ENCODE assay signal across 20 cellular contexts in genomic region chr10:12420530-12421117, GRCh38.
DNase-seq lines count a peak whose midpoint lies in the region; ATAC-seq, FAIRE-seq and TF ChIP-seq lines count a peak whose summit lies in the region.
"Had no signal": no experiment of that assay in that cellular context is flagged by ENCODE, and none has a peak within 500 bp of the region (broad histone marks: within the 10 kb centered on the region; RNA-seq: fewer than 3 reads in every experiment).

No MANE protein-coding gene starts in this region.

- TF ChIP-seq CTCF in right lobe of liver (IDR thresholded peaks at IDR 0.05) (no peak), HepG2 (CRISPR knock-in tag; IDR thresholded peaks at IDR 0.05) (no peak), activated B cell treated with CpG ODN at 0.5 μM for 24 hours (IDR thresholded peaks at IDR 0.05) (no peak)

- no TSS peak for BruUV-seq in HepG2 (replicated peaks; lab: Mats Ljungman, UMichigan)

- ATAC-seq in right lobe of liver (peak; percentile 40 to 60 (median 44)), HepG2 (no peak), activated B cell treated with CpG ODN at 0.5 μM for 24 hours (ENCODE audit: low read depth) (no peak), GM19395 (IDR thresholded peaks at IDR 0.05; ENCODE audit: unreplicated experiment) (no peak)
- ATAC-seq in natural killer cell treated with Interleukin-12 subunit alpha and Interleukin-12 subunit beta and Interleukin-15 and Interleukin-18, amount 100 ng/mL, for 72 hours: no peak
- ATAC-seq: GM23338 had no signal

- DNase-seq in right lobe of liver (peak in 1 of 3 donors; percentile 39), HepG2 (ENCODE audit: low spot score) (no peak), activated B cell treated with CpG ODN at 0.5 μM for 24 hours (no peak), mesenteric fat pad (ENCODE audit: low spot score) (peak; percentile 59)
- DNase-seq in activated naive CD4-positive, alpha-beta T cell treated with anti-CD3 and anti-CD28 coated beads, Interleukin-2, amount 10 ng/mL, durations not matched to agents 7 days and 5 days: no peak
- no peak for DNase-seq in natural killer cell treated with Interleukin-12 subunit alpha and Interleukin-12 subunit beta and Interleukin-15 and Interleukin-18, amount 100 ng/mL, for 72 hours (ENCODE audit: low spot score)
- DNase-seq: ACHN, HCEC 1CT, Karpas-422, NCI-H1436 treated with DMSO at 0.1 percent for 48 hours, NCI-H2081 treated with DMSO at 0.1 percent for 48 hours, NCI-H774, PC-9 had no signal

- H3K9me3 ChIP-seq in right lobe of liver (no peaks in the 10 kb centered on the region), HepG2 (ENCODE audit: low read length) (no peaks in the 10 kb centered on the region)

- no peaks in the 10 kb centered on the region for H3K27me3 Mint-ChIP-seq in activated B cell treated with CpG ODN at 0.5 μM for 24 hours
- H3K27me3 Mint-ChIP-seq in activated naive CD4-positive, alpha-beta T cell treated with anti-CD3 and anti-CD28 coated beads, Interleukin-2, amount 10 ng/mL, durations not matched to agents 7 days and 5 days: no peaks in the 10 kb centered on the region
- H3K27me3 Mint-ChIP-seq in natural killer cell treated with Interleukin-12 subunit alpha and Interleukin-12 subunit beta and Interleukin-15 and Interleukin-18, amount 100 ng/mL, for 72 hours: no peaks in the 10 kb centered on the region
- H3K27me3 Mint-ChIP-seq: IgD-negative memory B cell had no signal

- TF ChIP-seq EP300 in HepG2 (IDR thresholded peaks at IDR 0.05; ENCODE audit: low read depth in 2 of 2, low read length in 2 of 2) (no peak), HepG2 (CRISPR knock-in tag; IDR thresholded peaks at IDR 0.05; ENCODE audit: borderline replicate concordance) (no peak)

- H3K9me3 Mint-ChIP-seq in activated B cell treated with CpG ODN at 0.5 μM for 24 hours: no peaks in the 10 kb centered on the region
- no peaks in the 10 kb centered on the region for H3K9me3 Mint-ChIP-seq in activated naive CD4-positive, alpha-beta T cell treated with anti-CD3 and anti-CD28 coated beads, Interleukin-2, amount 10 ng/mL, durations not matched to agents 7 days and 5 days
- no peaks in the 10 kb centered on the region for H3K9me3 Mint-ChIP-seq in natural killer cell treated with Interleukin-12 subunit alpha and Interleukin-12 subunit beta and Interleukin-15 and Interleukin-18, amount 100 ng/mL, for 72 hours
- H3K9me3 Mint-ChIP-seq: GM23338; IgD-negative memory B cell; T-helper 1 cell treated with Interleukin-12 subunit alpha and Interleukin-12 subunit beta and Interleukin-4 antibody, amounts not matched to agents 30 μg/mL and 1 μg/mL, for 36 hours had no signal

- H3K27ac ChIP-seq in right lobe of liver (no peak overlapping the region), HepG2 (ENCODE audit: extremely low read length, insufficient read depth, low read length) (no peak overlapping the region)
- H3K27ac ChIP-seq: PC-9 had no signal

- H3K9ac ChIP-seq in HepG2 (ENCODE audit: insufficient read depth, low read depth, low read length): no peak overlapping the region

- no peaks in the 10 kb centered on the region for H3K36me3 ChIP-seq in right lobe of liver
- H3K36me3 ChIP-seq in HepG2 (replicated peaks in 1 of 2; ENCODE audit: control insufficient read depth in 1 of 2, insufficient read depth in 2 of 2, low read length in 2 of 2): no peaks in the 10 kb centered on the region

- peak overlapping the region; percentile 53 for H3K27ac Mint-ChIP-seq in activated B cell treated with CpG ODN at 0.5 μM for 24 hours
- H3K27ac Mint-ChIP-seq in activated naive CD4-positive, alpha-beta T cell treated with anti-CD3 and anti-CD28 coated beads, Interleukin-2, amount 10 ng/mL, durations not matched to agents 7 days and 5 days: no peak overlapping the region
- H3K27ac Mint-ChIP-seq in natural killer cell treated with Interleukin-12 subunit alpha and Interleukin-12 subunit beta and Interleukin-15 and Interleukin-18, amount 100 ng/mL, for 72 hours: no peak overlapping the region
- H3K27ac Mint-ChIP-seq: GM23338; T-helper 1 cell treated with Interleukin-12 subunit alpha and Interleukin-12 subunit beta and Interleukin-4 antibody, amounts not matched to agents 30 μg/mL and 1 μg/mL, for 36 hours had no signal

- no peak for TF ChIP-seq RAD21 in HepG2 (CRISPR knock-in tag; IDR thresholded peaks at IDR 0.05)

- H2AFZ ChIP-seq in HepG2 (ENCODE audit: low read length): no peak overlapping the region
- H2AFZ ChIP-seq: GM23338, PC-9 had no signal

- intact Hi-C loops in right lobe of liver (cut with DNase I): no loop called here
- intact Hi-C loops in HepG2 (cut with micrococcal nuclease; ENCODE audit: unreplicated experiment): no loop called here
- intact Hi-C loops in activated B cell treated with CpG ODN at 0.5 μM for 24 hours (cut with micrococcal nuclease): no loop called here

- H3K4me3 ChIP-seq in right lobe of liver (no peak overlapping the region), HepG2 (replicated peaks in 1 of 3; ENCODE audit: insufficient read depth in 1 of 3, low read depth in 2 of 3, low read length in 3 of 3) (no peak overlapping the region)
- H3K4me3 ChIP-seq: GM23338, PC-9 had no signal

- peaks cover 14% of the 10 kb centered on the region for H3K36me3 Mint-ChIP-seq in activated B cell treated with CpG ODN at 0.5 μM for 24 hours (ENCODE audit: low read depth)
- no peaks in the 10 kb centered on the region for H3K36me3 Mint-ChIP-seq in activated naive CD4-positive, alpha-beta T cell treated with anti-CD3 and anti-CD28 coated beads, Interleukin-2, amount 10 ng/mL, durations not matched to agents 7 days and 5 days
- no peaks in the 10 kb centered on the region for H3K36me3 Mint-ChIP-seq in natural killer cell treated with Interleukin-12 subunit alpha and Interleukin-12 subunit beta and Interleukin-15 and Interleukin-18, amount 100 ng/mL, for 72 hours
- H3K36me3 Mint-ChIP-seq: CD14-positive monocyte had no signal

- H4K20me1 ChIP-seq in HepG2 (ENCODE audit: insufficient read depth, low read length): no peaks in the 10 kb centered on the region

- 56% methylated on average over 5 of the region's 7 CpGs for WGBS in right lobe of liver (ENCODE audit: insufficient coverage, low coverage, low lambda C conversion rate, missing lambda C conversion rate)
- WGBS in HepG2 (ENCODE audit: low lambda C conversion rate): 12% methylated on average over 7 of the region's 7 CpGs

- TF ChIP-seq POLR2A in right lobe of liver (IDR thresholded peaks at IDR 0.05): no peak
- TF ChIP-seq POLR2A in HepG2 (IDR thresholded peaks at IDR 0.05; ENCODE audit: insufficient read depth in 1 of 2, low read depth in 2 of 2, low read length in 2 of 2): no peak

- no peak overlapping the region for H3K4me3 Mint-ChIP-seq in activated B cell treated with CpG ODN at 0.5 μM for 24 hours
- H3K4me3 Mint-ChIP-seq in activated naive CD4-positive, alpha-beta T cell treated with anti-CD3 and anti-CD28 coated beads, Interleukin-2, amount 10 ng/mL, durations not matched to agents 7 days and 5 days: no peak overlapping the region
- no peak overlapping the region for H3K4me3 Mint-ChIP-seq in natural killer cell treated with Interleukin-12 subunit alpha and Interleukin-12 subunit beta and Interleukin-15 and Interleukin-18, amount 100 ng/mL, for 72 hours
- H3K4me3 Mint-ChIP-seq: CD14-positive monocyte; GM23338; T-helper 1 cell treated with Interleukin-12 subunit alpha and Interleukin-12 subunit beta and Interleukin-4 antibody, amounts not matched to agents 30 μg/mL and 1 μg/mL, for 36 hours had no signal

- peaks cover 0 to 13% (median 0%) of the 10 kb centered on the region in 4 donors for H3K4me1 ChIP-seq in right lobe of liver
- no peaks in the 10 kb centered on the region for H3K4me1 ChIP-seq in HepG2 (ENCODE audit: insufficient read depth, low read length)

- H3K79me2 ChIP-seq in HepG2 (ENCODE audit: insufficient read depth, low read length): no peaks in the 10 kb centered on the region

- H3K4me2 ChIP-seq in HepG2 (ENCODE audit: low read depth, low read length): no peak overlapping the region
- H3K4me2 ChIP-seq: GM23338 had no signal

- H3K4me1 Mint-ChIP-seq in activated B cell treated with CpG ODN at 0.5 μM for 24 hours: peaks cover 85% of the 10 kb centered on the region
- peaks cover 11% of the 10 kb centered on the region for H3K4me1 Mint-ChIP-seq in activated naive CD4-positive, alpha-beta T cell treated with anti-CD3 and anti-CD28 coated beads, Interleukin-2, amount 10 ng/mL, durations not matched to agents 7 days and 5 days
- peaks cover 20 to 37% of the 10 kb centered on the region in 2 donors for H3K4me1 Mint-ChIP-seq in natural killer cell treated with Interleukin-12 subunit alpha and Interleukin-12 subunit beta and Interleukin-15 and Interleukin-18, amount 100 ng/mL, for 72 hours (ENCODE audit: low read depth in 2 of 2)
- H3K4me1 Mint-ChIP-seq: GM23338 had no signal

- H3K27me3 ChIP-seq in right lobe of liver (no peaks in the 10 kb centered on the region), HepG2 (ENCODE audit: control insufficient read depth in 1 of 2, insufficient read depth in 2 of 2, low read length in 2 of 2) (peaks cover 0 to 9% of the 10 kb centered on the region in 2 experiments; a peak in 1 of 5 replicates)

- CTCF ChIA-PET in HepG2 (lab: Yijun Ruan, JAX; ENCODE audit: low intra/inter-chr PET ratio, low total read pairs) (no interaction called here), activated B cell treated with CpG ODN at 0.5 μM for 24 hours (lab: Charles Lee) (no interaction called here)
- CTCF ChIA-PET in activated naive CD4-positive, alpha-beta T cell treated with anti-CD3 and anti-CD28 coated beads, Interleukin-2, amount 10 ng/mL, durations not matched to agents 7 days and 5 days (lab: Charles Lee): interaction anchor here (1.7 kb wide), 1 partner anchor 236 kb away, joined by 4 read pairs; no protein-coding TSS in a partner anchor

- FAIRE-seq in HepG2 (lab: Jason Lieb, UNC): no peak
- FAIRE-seq: G401.6, HTR-8/SVneo had no signal

- in situ Hi-C loops in HepG2 (cut with HindIII; ENCODE audit: extremely low pct_ligation_motif_present, low pct_unique_long_range_greater_than_20kb): no loop called here

- POLR2A ChIA-PET in HepG2 (lab: Yijun Ruan, JAX) (no interaction called here), activated B cell treated with CpG ODN at 0.5 μM for 24 hours (lab: Charles Lee) (interaction anchor here (0.7 kb wide), 1 partner anchor 410 kb away, joined by 3 read pairs; no protein-coding TSS in a partner anchor)

TF ChIP-seq in HepG2, 621 proteins besides CTCF, POLR2A, EP300 and RAD21 (continues in another document):
- TF ChIP-seq, protein P1, sequence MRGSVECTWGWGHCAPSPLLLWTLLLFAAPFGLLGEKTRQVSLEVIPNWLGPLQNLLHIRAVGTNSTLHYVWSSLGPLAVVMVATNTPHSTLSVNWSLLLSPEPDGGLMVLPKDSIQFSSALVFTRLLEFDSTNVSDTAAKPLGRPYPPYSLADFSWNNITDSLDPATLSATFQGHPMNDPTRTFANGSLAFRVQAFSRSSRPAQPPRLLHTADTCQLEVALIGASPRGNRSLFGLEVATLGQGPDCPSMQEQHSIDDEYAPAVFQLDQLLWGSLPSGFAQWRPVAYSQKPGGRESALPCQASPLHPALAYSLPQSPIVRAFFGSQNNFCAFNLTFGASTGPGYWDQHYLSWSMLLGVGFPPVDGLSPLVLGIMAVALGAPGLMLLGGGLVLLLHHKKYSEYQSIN (CRISPR knock-in tag; IDR thresholded peaks at IDR 0.05; ENCODE audit: borderline replicate concordance): no peak

Comparison
In these comparisons a context has a peak if more than half of its experiments do, and no peak if none do; other contexts are left out.
1. ATAC-seq: peak in right lobe of liver (4 of 4); none in HepG2 (single experiment), activated B cell treated with CpG ODN at 0.5 μM for 24 hours (single experiment), natural killer cell treated with Interleukin-12 subunit alpha and Interleukin-12 subunit beta and Interleukin-15 and Interleukin-18, amount 100 ng/mL, for 72 hours (0 of 2) and GM19395 (single experiment).